Comparison of ENCODE assay signal across 34 cellular contexts in genomic region chrX:87374324-87374723, GRCh38.
DNase-seq lines count a peak whose midpoint lies in the region; ATAC-seq, FAIRE-seq and TF ChIP-seq lines count a peak whose summit lies in the region.
"Had no signal": no experiment of that assay in that cellular context is flagged by ENCODE, and none has a peak within 500 bp of the region (broad histone marks: within the 10 kb centered on the region; RNA-seq: fewer than 3 reads in every experiment).

No MANE protein-coding gene starts in this region.

- TF ChIP-seq EP300 in HepG2 (IDR thresholded peaks at IDR 0.05; ENCODE audit: low read depth in 2 of 2, low read length in 2 of 2) (no peak), HepG2 (CRISPR knock-in tag; IDR thresholded peaks at IDR 0.05; ENCODE audit: borderline replicate concordance) (no peak)

- H3K4me2 ChIP-seq in HepG2 (ENCODE audit: low read depth, low read length): no peak overlapping the region
- H3K4me2 ChIP-seq: A549; BLaER1; BLaER1 treated with 17β-estradiol and CSF1 and Interleukin-3, amounts not matched to agents 10 nM and 100 nM had no signal

- H3K9me3 ChIP-seq in liver (ENCODE audit: control insufficient read depth in 4 of 4, low read length in 3 of 4): no peaks in the 10 kb centered on the region
- H3K9me3 ChIP-seq in HepG2 (ENCODE audit: low read length): no peaks in the 10 kb centered on the region
- H3K9me3 ChIP-seq in right lobe of liver: no peaks in the 10 kb centered on the region
- H3K9me3 ChIP-seq: A549; BE2C; BLaER1; BLaER1 treated with 17β-estradiol and CSF1 and Interleukin-3, amounts not matched to agents 10 nM and 100 nM; Caco-2 had no signal

- TF ChIP-seq CTCF in liver (IDR thresholded peaks at IDR 0.05; ENCODE audit: low read depth, low read length, missing input control): no peak
- no peak for TF ChIP-seq CTCF in HepG2 (CRISPR knock-in tag; IDR thresholded peaks at IDR 0.05)
- no peak for TF ChIP-seq CTCF in right lobe of liver (IDR thresholded peaks at IDR 0.05)

- H3K27me3 ChIP-seq in liver (ENCODE audit: control insufficient read depth in 4 of 4, insufficient read depth in 4 of 4, low read length in 3 of 4) (no peaks in the 10 kb centered on the region), HepG2 (ENCODE audit: control insufficient read depth in 1 of 2, insufficient read depth in 2 of 2, low read length in 2 of 2) (no peaks in the 10 kb centered on the region), right lobe of liver (no peaks in the 10 kb centered on the region)
- H3K27me3 ChIP-seq: BE2C had no signal

- H3K4me1 ChIP-seq in liver (ENCODE audit: control insufficient read depth in 4 of 4, insufficient read depth in 4 of 4, low read length in 3 of 4): no peaks in the 10 kb centered on the region
- H3K4me1 ChIP-seq in HepG2 (ENCODE audit: insufficient read depth, low read length): no peaks in the 10 kb centered on the region
- H3K4me1 ChIP-seq in right lobe of liver: no peaks in the 10 kb centered on the region
- H3K4me1 ChIP-seq: A549; BE2C; BLaER1; BLaER1 treated with 17β-estradiol and CSF1 and Interleukin-3, amounts not matched to agents 10 nM and 100 nM; Caco-2 had no signal

- TF ChIP-seq POLR2A in HepG2 (IDR thresholded peaks at IDR 0.05; ENCODE audit: insufficient read depth in 1 of 2, low read depth in 2 of 2, low read length in 2 of 2) (no peak), right lobe of liver (IDR thresholded peaks at IDR 0.05) (no peak)

- BruUV-seq in HepG2 (replicated peaks; lab: Mats Ljungman, UMichigan): no TSS peak

- H2AFZ ChIP-seq in HepG2 (ENCODE audit: low read length): no peak overlapping the region

- intact Hi-C loops in HepG2 (cut with micrococcal nuclease; ENCODE audit: unreplicated experiment) (no loop called here), right lobe of liver (cut with DNase I) (no loop called here)

- CTCF ChIA-PET in HepG2 (lab: Yijun Ruan, JAX; ENCODE audit: low intra/inter-chr PET ratio, low total read pairs): no interaction called here

- POLR2A ChIA-PET in HepG2 (lab: Yijun Ruan, JAX): no interaction called here

- H3K36me3 ChIP-seq in liver (ENCODE audit: control insufficient read depth in 4 of 4, insufficient read depth in 3 of 4, low read depth in 1 of 4, low read length in 3 of 4): no peaks in the 10 kb centered on the region
- H3K36me3 ChIP-seq in HepG2 (replicated peaks in 1 of 2; ENCODE audit: control insufficient read depth in 1 of 2, insufficient read depth in 2 of 2, low read length in 2 of 2): no peaks in the 10 kb centered on the region
- no peaks in the 10 kb centered on the region for H3K36me3 ChIP-seq in right lobe of liver
- H3K36me3 ChIP-seq: BE2C; BLaER1; BLaER1 treated with 17β-estradiol and CSF1 and Interleukin-3, amounts not matched to agents 10 nM and 100 nM had no signal

- ATAC-seq in HepG2 (no peak), left lobe of liver (peak; percentile 63), right lobe of liver (peak; percentile 45 to 92 (median 68)), GM18870 (IDR thresholded peaks at IDR 0.05; ENCODE audit: unreplicated experiment) (no peak), HG03432 (IDR thresholded peaks at IDR 0.05; ENCODE audit: unreplicated experiment) (no peak)
- ATAC-seq: A549; CD8-positive, alpha-beta T cell had no signal

- TF ChIP-seq RAD21 in liver (IDR thresholded peaks at IDR 0.05) (no peak), HepG2 (CRISPR knock-in tag; IDR thresholded peaks at IDR 0.05) (no peak)

- H3K4me3 ChIP-seq in liver (ENCODE audit: low read depth in 1 of 3, low read length in 3 of 3) (no peak overlapping the region), HepG2 (replicated peaks in 1 of 3; ENCODE audit: insufficient read depth in 1 of 3, low read depth in 2 of 3, low read length in 3 of 3) (no peak overlapping the region), right lobe of liver (no peak overlapping the region)
- H3K4me3 ChIP-seq: A549; BLaER1; BLaER1 treated with 17β-estradiol and CSF1 and Interleukin-3, amounts not matched to agents 10 nM and 100 nM had no signal

- H3K9ac ChIP-seq in liver (ENCODE audit: low read depth in 1 of 2, low read length in 2 of 2) (no peak overlapping the region), HepG2 (ENCODE audit: insufficient read depth, low read depth, low read length) (no peak overlapping the region)
- H3K9ac ChIP-seq: BLaER1; BLaER1 treated with 17β-estradiol and CSF1 and Interleukin-3, amounts not matched to agents 10 nM and 100 nM had no signal

- no peak overlapping the region for H3K27ac ChIP-seq in liver (ENCODE audit: low read depth in 1 of 2, low read length in 2 of 2)
- H3K27ac ChIP-seq in HepG2 (ENCODE audit: extremely low read length, insufficient read depth, low read length): no peak overlapping the region
- no peak overlapping the region for H3K27ac ChIP-seq in right lobe of liver
- H3K27ac ChIP-seq: 22Rv1; A549; BLaER1; BLaER1 treated with 17β-estradiol and CSF1 and Interleukin-3, amounts not matched to agents 10 nM and 100 nM; C4-2B had no signal

- in situ Hi-C loops in HepG2 (cut with HindIII; ENCODE audit: extremely low pct_ligation_motif_present, low pct_unique_long_range_greater_than_20kb): no loop called here

- no peak for FAIRE-seq in HepG2 (lab: Jason Lieb, UNC)
- FAIRE-seq: A549, D721Med had no signal

- no peaks in the 10 kb centered on the region for H3K79me2 ChIP-seq in HepG2 (ENCODE audit: insufficient read depth, low read length)

- H4K20me1 ChIP-seq in HepG2 (ENCODE audit: insufficient read depth, low read length): no peaks in the 10 kb centered on the region

- DNase-seq in HepG2 (ENCODE audit: low spot score) (no peak), OCI-M1 (lab: John Stamatoyannopoulos, UW) (peak; percentile 47), left lobe of liver (ENCODE audit: low spot score) (no peak), right lobe of liver (no peak)
- no peak for DNase-seq in central memory CD4-positive, alpha-beta T cell
- DNase-seq: 8988T; ACHN; AML-193; BE2C; C1 segment of cervical spinal cord; Caco-2; Calu3; CD4-positive, alpha-beta memory T cell; CD4-positive, alpha-beta T cell; CD4-positive, CD25-positive, alpha-beta regulatory T cell; CD8-positive, alpha-beta memory T cell; CD8-positive, alpha-beta T cell; COR-L47; DMS 273 treated with DMSO at 0.1 percent for 48 hours; DMS153; DMS53; DMS79; DMS79 treated with DMSO at 0.1 percent for 48 hours; DND-41; EL had no signal

TF ChIP-seq in liver, 16 proteins besides CTCF, POLR2A, EP300 and RAD21:
- TF ChIP-seq EGR1 (IDR thresholded peaks at IDR 0.05; ENCODE audit: low read depth in 2 of 2) (no peak), HNF4A (conservative IDR thresholded peaks at IDR 0.05) (peak; percentile 50 to 62)

TF ChIP-seq in HepG2, 621 proteins besides CTCF, POLR2A, EP300 and RAD21 (continues in another document):
- TF ChIP-seq E2F5 (CRISPR knock-in tag; conservative IDR thresholded peaks at IDR 0.05) (no peak), ELF4 (CRISPR knock-in tag; IDR thresholded peaks at IDR 0.05; ENCODE audit: borderline replicate concordance) (no peak), DNMT1 (CRISPR knock-in tag; IDR thresholded peaks at IDR 0.05) (no peak), ZNF362 (CRISPR knock-in tag; IDR thresholded peaks at IDR 0.05; ENCODE audit: borderline replicate concordance) (no peak), TBP (CRISPR knock-in tag; IDR thresholded peaks at IDR 0.05) (no peak)

Comparison
In these comparisons a context has a peak if more than half of its experiments do, and no peak if none do; other contexts are left out.
1. ATAC-seq: peak in left lobe of liver (single experiment) and right lobe of liver (4 of 4); none in HepG2 (single experiment), GM18870 (single experiment) and HG03432 (single experiment).